Comparison of ENCODE assay signal across 23 cellular contexts in the genomic region with DNA sequence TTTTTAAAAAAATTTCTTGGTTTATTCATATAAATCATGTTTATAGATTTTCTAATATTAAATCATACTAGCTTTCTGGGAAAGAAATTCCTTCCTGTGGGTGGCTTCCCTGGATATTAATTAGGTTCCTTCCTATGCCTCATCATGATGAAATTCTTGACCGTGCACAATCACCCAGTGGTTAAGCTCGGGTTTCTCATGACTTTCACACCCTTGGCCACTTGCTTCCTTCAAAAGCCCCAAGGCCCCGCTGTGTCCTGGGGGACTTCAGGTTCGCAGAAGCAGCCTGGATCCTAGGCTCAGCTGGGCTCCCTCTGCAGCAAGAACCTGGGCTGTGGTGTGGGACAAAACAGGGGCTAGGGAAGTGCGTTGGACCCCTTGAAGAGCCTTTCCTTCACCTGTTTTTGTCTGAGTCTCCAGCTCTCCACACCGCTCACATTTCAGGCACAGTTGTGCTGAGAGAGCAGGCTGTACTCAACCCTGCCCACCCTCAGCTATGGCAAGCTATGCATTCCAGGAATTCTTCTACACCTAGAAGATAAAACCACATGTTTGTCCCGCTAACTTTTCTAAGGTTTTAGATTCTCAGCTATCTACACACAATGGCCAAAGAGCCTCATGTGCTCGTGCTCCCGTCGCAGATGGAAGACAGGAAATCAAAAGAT. TPM values are rescaled to one million over a fixed set of nuclear protein-coding genes. Genes with fewer than 3 reads are reported as not detected.
DNase-seq lines count a peak whose midpoint lies in the region; ATAC-seq and TF ChIP-seq lines count a peak whose summit lies in the region.
"Had no signal": no experiment of that assay in that cellular context is flagged by ENCODE, and none has a peak within 500 bp of the region (broad histone marks: within the 10 kb centered on the region; RNA-seq: fewer than 3 reads in every experiment).

No MANE protein-coding gene starts in this region.

- H2AK5ac ChIP-seq in mesendoderm (ENCODE audit: low read length), result no peak overlapping the region

- H3K4me3 ChIP-seq in brain microvascular endothelial cell (ENCODE audit: low read depth, low read length) (no peak overlapping the region), mesendoderm (ENCODE audit: low read length) (no peak overlapping the region), colonic mucosa (no peak overlapping the region)
- H3K4me3 ChIP-seq: breast epithelium, K562, pancreas, thoracic aorta had no signal

- H3K27ac ChIP-seq in brain microvascular endothelial cell, result no peak overlapping the region
- H3K27ac ChIP-seq in mesendoderm (ENCODE audit: low read depth, low read length), result no peak overlapping the region
- H3K27ac ChIP-seq in colonic mucosa, result no peak overlapping the region
- H3K27ac ChIP-seq: breast epithelium, pancreas, thoracic aorta had no signal

- ATAC-seq in GM21526 (IDR thresholded peaks at IDR 0.05; ENCODE audit: low FRiP score, unreplicated experiment), result no peak
- ATAC-seq: K562; naive thymus-derived CD4-positive, alpha-beta T cell; pancreas; sciatic nerve; stimulated activated effector memory CD8-positive, alpha-beta T cell treated with anti-CD3 and anti-CD28 coated beads, Interleukin-12 subunit alpha, Interleukin-12 subunit beta, amount 100 ng/mL, for 72 hours had no signal

- no peak overlapping the region for H3K56ac ChIP-seq in mesendoderm (ENCODE audit: low read length)

- H2BK120ac ChIP-seq in mesendoderm (ENCODE audit: low read depth, low read length), result no peak overlapping the region

- no peak overlapping the region for H2BK5ac ChIP-seq in mesendoderm (ENCODE audit: low read length)

- no peak overlapping the region for H3K4ac ChIP-seq in mesendoderm (ENCODE audit: low read depth, low read length)

- no peaks in the 10 kb centered on the region for H3K79me2 ChIP-seq in mesendoderm (ENCODE audit: control insufficient read depth, insufficient read depth, low read length)

- in situ Hi-C loops in brain microvascular endothelial cell (cut with HindIII; ENCODE audit: low pct_ligation_motif_present, low sequenced_read_pairs), result no loop called here

- H3K18ac ChIP-seq in mesendoderm (ENCODE audit: low read length), result no peak overlapping the region

- no peaks in the 10 kb centered on the region for H3K79me1 ChIP-seq in mesendoderm (ENCODE audit: low read length)

- H2BK15ac ChIP-seq in mesendoderm (replicated peaks; ENCODE audit: low read depth), result no peak overlapping the region

- H4K8ac ChIP-seq in mesendoderm (ENCODE audit: low read depth, low read length), result no peak overlapping the region

- H3K9ac ChIP-seq in mesendoderm (ENCODE audit: low read length), result no peak overlapping the region
- H3K9ac ChIP-seq in colonic mucosa (ENCODE audit: low read depth in 2 of 2, low read length in 2 of 2), result no peak overlapping the region

- H3K4me2 ChIP-seq in mesendoderm (ENCODE audit: low read length), result no peak overlapping the region

- DNase-seq in AG20443 (ENCODE audit: low spot score) (peak; percentile 9), M059J (ENCODE audit: low read depth) (peak; percentile 51), brain microvascular endothelial cell (peak; percentile 2), mesendoderm (peak; percentile 74), colonic mucosa (no peak)
- no peak for DNase-seq in activated CD4-positive, alpha-beta T cell treated with anti-CD3 and anti-CD28 coated beads, Interleukin-2, amount 50 U/mL, for 1 hour
- no peak for DNase-seq in effector CD4-positive, alpha-beta T cell
- DNase-seq: activated CD8-positive, alpha-beta memory T cell treated with anti-CD3 and anti-CD28 coated beads, Interleukin-2, amount 50 U/mL, for 48 hours; activated effector memory CD4-positive, alpha-beta T cell treated with Interleukin-2 at 50 U/mL for 16 hours; CD4-positive, alpha-beta T cell; dermis blood vessel endothelial cell; DND-41; hippocampal formation; naive thymus-derived CD4-positive, alpha-beta T cell; NCI-H146; NCI-H82; pancreas had no signal

- no peak overlapping the region for H4K5ac ChIP-seq in mesendoderm (ENCODE audit: low read length)

- H3K27me3 ChIP-seq in brain microvascular endothelial cell (replicated peaks) (no peaks in the 10 kb centered on the region), mesendoderm (ENCODE audit: insufficient read depth, low read length, poor library complexity) (no peaks in the 10 kb centered on the region), colonic mucosa (no peaks in the 10 kb centered on the region)

- no peak overlapping the region for H3K23ac ChIP-seq in mesendoderm (ENCODE audit: low read length)

- no CpG with 5 or more reads among the region's 10 CpGs for WGBS in mesendoderm (ENCODE audit: extremely low coverage, insufficient coverage, low lambda C conversion rate)

- intact Hi-C loops in colonic mucosa (cut with DNase I), result no loop called here

- H3K4me1 ChIP-seq in mesendoderm (ENCODE audit: control insufficient read depth, low read depth, low read length) (no peaks in the 10 kb centered on the region), colonic mucosa (no peaks in the 10 kb centered on the region)
- H3K4me1 ChIP-seq: breast epithelium, pancreas had no signal

- no peak for TF ChIP-seq CTCF in brain microvascular endothelial cell (IDR thresholded peaks at IDR 0.05; ENCODE audit: low read depth, low read length, missing control alignments)
- no peak for TF ChIP-seq CTCF in colonic mucosa (IDR thresholded peaks at IDR 0.05)

- no peaks in the 10 kb centered on the region for H3K9me3 ChIP-seq in colonic mucosa
- H3K9me3 ChIP-seq: breast epithelium, pancreas, thoracic aorta had no signal

- no peaks in the 10 kb centered on the region for H3K36me3 ChIP-seq in brain microvascular endothelial cell (replicated peaks)
- no peaks in the 10 kb centered on the region for H3K36me3 ChIP-seq in mesendoderm (ENCODE audit: control insufficient read depth, insufficient read depth, low read length)
- no peaks in the 10 kb centered on the region for H3K36me3 ChIP-seq in colonic mucosa
- H3K36me3 ChIP-seq: breast epithelium, pancreas, thoracic aorta had no signal

RNA-seq across cellular contexts. Expression of a gene that starts 48.9 kb away (rescaled TPM):
- 27.8 and 34.3 TPM in 2 replicates for total RNA-seq in M059J (2014; rRNA removed; shearing (Covaris generic))
- 10.3 TPM for polyA plus RNA-seq in mesendoderm (2013, experiment 1 of 2)
- 10.0 TPM for polyA plus RNA-seq in mesendoderm (2013, experiment 2 of 2)
- 1 to 10 TPM; 2.7 to 3.0 TPM for total RNA-seq in colonic mucosa

Comparison
In these comparisons a context has a peak if more than half of its experiments do, and no peak if none do; other contexts are left out.
1. DNase-seq: peak in AG20443 (single experiment), M059J (single experiment), brain microvascular endothelial cell (single experiment) and mesendoderm (single experiment); none in activated CD4-positive, alpha-beta T cell treated with anti-CD3 and anti-CD28 coated beads, Interleukin-2, amount 50 U/mL, for 1 hour (single experiment), effector CD4-positive, alpha-beta T cell (single experiment) and colonic mucosa (single experiment).